8 cellular contexts compared by ENCODE assay signal in the genomic region with DNA sequence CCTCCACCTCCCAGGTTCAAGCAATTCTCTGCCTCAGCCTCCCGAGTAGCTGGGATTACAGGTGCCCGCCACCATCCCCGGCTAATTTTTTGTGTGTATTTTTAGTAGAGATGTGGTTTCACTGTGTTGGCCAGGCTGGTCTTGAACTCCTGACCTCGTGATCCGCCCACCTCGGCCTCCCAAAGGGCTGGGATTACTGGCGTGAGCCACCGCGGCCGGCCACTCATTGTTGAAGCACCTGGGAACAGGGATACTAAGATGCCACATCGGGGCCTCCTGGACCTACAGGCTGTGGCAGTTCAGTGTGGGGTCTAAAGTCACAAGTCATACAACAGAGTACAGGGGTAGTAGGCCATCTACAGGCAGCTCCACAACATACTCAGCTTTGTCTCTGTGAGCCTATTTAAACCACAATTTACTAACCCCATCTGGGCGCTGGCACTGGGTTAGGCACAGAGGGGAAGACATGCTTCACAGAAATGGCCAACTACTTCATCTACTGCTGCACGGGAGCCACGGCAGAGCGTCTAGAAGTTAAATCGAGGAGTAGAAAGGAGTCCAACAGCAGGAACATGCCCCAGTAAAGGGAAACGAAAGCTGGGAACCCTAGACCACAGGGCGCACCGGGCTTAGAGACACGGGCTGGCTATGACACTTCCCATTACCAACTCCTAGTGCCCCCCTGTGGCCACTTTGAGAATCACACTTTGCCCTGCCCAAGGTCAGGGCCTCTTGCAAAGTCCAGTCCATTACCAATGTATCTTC. TPM values are rescaled to one million over a fixed set of nuclear protein-coding genes. Genes with fewer than 3 reads are reported as not detected.
DNase-seq lines count a peak whose midpoint lies in the region; ATAC-seq, FAIRE-seq and TF ChIP-seq lines count a peak whose summit lies in the region.

No MANE protein-coding gene starts in this region.

- peak overlapping the region; percentile 67 for H2AFZ ChIP-seq in IMR-90 (replicated peaks; ENCODE audit: low read length, poor library complexity)

- 0 out of 2 replicates have a peak, but pooled peaks have one; percentile 26 for TF ChIP-seq POLR2A in IMR-90 (IDR thresholded peaks at IDR 0.05; ENCODE audit: low read depth, low read length)

- dilution Hi-C loops in IMR-90 (cut with HindIII; ENCODE audit: low sequenced_read_pairs, unreplicated experiment) = no loop called here

- TF ChIP-seq CTCF in D721Med (IDR thresholded peaks at IDR 0.05; ENCODE audit: insufficient read depth, missing control alignments) (peak; percentile 50), IMR-90 (conservative IDR thresholded peaks at IDR 0.05; ENCODE audit: low read depth, low read length) (peak; percentile 86), fibroblast of mammary gland (conservative IDR thresholded peaks at IDR 0.05; ENCODE audit: control insufficient read depth, insufficient read depth, low read depth, low read length) (peak; percentile 89), nephron (IDR thresholded peaks at IDR 0.05; ENCODE audit: unreplicated experiment in 3 of 3) (peak; percentile 87 to 93 (median 90))

- H2BK5ac ChIP-seq in IMR-90 (ENCODE audit: low read depth, low read length, poor library complexity, severe bottlenecking) = no peak overlapping the region

- no peaks in the 10 kb centered on the region for H3K27me3 ChIP-seq in IMR-90 (ENCODE audit: control insufficient read depth, insufficient read depth, low read length)

- H2BK20ac ChIP-seq in IMR-90 (ENCODE audit: low read depth, low read length) = no peak overlapping the region

- H3K23ac ChIP-seq in IMR-90 (ENCODE audit: low read depth, low read length) = no peak overlapping the region

- intact Hi-C loops in IMR-90 (cut with micrococcal nuclease) = loop anchor here (1.0 to 5.0 kb wide), 2 partner anchors 20 to 76 kb away; no protein-coding TSS in a partner anchor

- H3K27ac Mint-ChIP-seq in nephron = peak overlapping the region; percentile 66 to 87 (median 87)

- no peak for FAIRE-seq in D721Med (lab: Jason Lieb, UNC)

- H3K36me3 Mint-ChIP-seq in nephron (ENCODE audit: low read depth) = peaks cover 21% of the 10 kb centered on the region

- H3K14ac ChIP-seq in IMR-90 (replicated peaks; ENCODE audit: low read depth, low read length) = no peak overlapping the region

- ATAC-seq in IMR-90 (ENCODE audit: low read depth) (peak; percentile 30), GM18868 (IDR thresholded peaks at IDR 0.05; ENCODE audit: unreplicated experiment) (no peak)

- H3K9me3 Mint-ChIP-seq in nephron = no peaks in the 10 kb centered on the region

- peak overlapping the region; percentile 30; the same call in 1 of the 2 replicates for H3K4ac ChIP-seq in IMR-90 (ENCODE audit: low read depth, low read length)

- no peaks in the 10 kb centered on the region for H3K27me3 Mint-ChIP-seq in nephron (ENCODE audit: low read depth)

- TF ChIP-seq RAD21 in IMR-90 (IDR thresholded peaks at IDR 0.05; ENCODE audit: low read length) = peak; percentile 79

- no TSS peak for BruUV-seq in IMR-90 (replicated peaks; lab: Mats Ljungman, UMichigan)

- H3K9me1 ChIP-seq in IMR-90 (ENCODE audit: insufficient read depth, low read length) = peaks cover 11% of the 10 kb centered on the region

- peak overlapping the region; percentile 69 for H2AK5ac ChIP-seq in IMR-90 (ENCODE audit: low read depth, low read length)

- WGBS in IMR-90 (ENCODE audit: extremely low coverage in 2 of 2, insufficient read length in 1 of 2), 2 experiments = 80% methylated on average over 7 of the region's 20 CpGs; no CpG with 5 or more reads in 1 of the 2 experiments

- 0 out of 2 replicates have a peak overlapping the region, but pooled peaks have one; percentile 3 for H3K56ac ChIP-seq in IMR-90 (ENCODE audit: extremely low read depth, insufficient read depth, low read length)

- no peak overlapping the region for H2BK120ac ChIP-seq in IMR-90 (ENCODE audit: low read depth, low read length)

- H4K91ac ChIP-seq in IMR-90 (ENCODE audit: insufficient read depth, low read depth, low read length) = no peak overlapping the region

- CTCF ChIA-PET in IMR-90 (lab: Yijun Ruan, JAX) = interaction anchor here (0.7 to 1.1 kb wide), 3 partner anchors 20 to 38 kb away, joined by 3 read pairs; no protein-coding TSS in a partner anchor

- peak; percentile 64 for DNase-seq in D721Med (ENCODE audit: insufficient read length, low spot score)
- peak; percentile 87 for DNase-seq in IMR-90
- peak; percentile 79 for DNase-seq in RPMI7951 (ENCODE audit: low read depth)
- peak; percentile 80 to 81 for DNase-seq in activated T-helper 1 cell treated with anti-CD3 and anti-CD28 coated beads, Interleukin-2, amount 50 U/mL, for 16 hours (ENCODE audit: low read depth in 1 of 2, low spot score in 1 of 2)
- DNase-seq in fibroblast of mammary gland (ENCODE audit: low read depth) = peak; percentile 92
- peak; percentile 83 for DNase-seq in stimulated activated naive CD4-positive, alpha-beta T cell treated with Interleukin-2 at 50 U/mL for 16 hours (lab: John Stamatoyannopoulos, UW)

- H3K4me3 ChIP-seq in IMR-90 (ENCODE audit: insufficient read depth, low read depth, low read length) (no peak overlapping the region), fibroblast of mammary gland (ENCODE audit: control insufficient read depth, low read depth, low read length) (no peak overlapping the region)

- POLR2A ChIA-PET in IMR-90 (lab: Charles Lee; ENCODE audit: unreplicated experiment) = interaction anchor here (1.1 kb wide), 1 partner anchor 15 kb away, joined by 4 read pairs; no protein-coding TSS in a partner anchor

- in situ Hi-C loops in IMR-90 (cut with MboI; ENCODE audit: low sequenced_read_pairs) = loop anchor here (25.0 kb wide), 1 partner anchor 921 kb away; the partner anchor contains the start of genes DVL2, GABARAP and PHF23

- no peak overlapping the region for H4K5ac ChIP-seq in IMR-90 (ENCODE audit: low read depth, low read length)

- peaks cover 19 to 52% of the 10 kb centered on the region in 2 experiments for H3K79me1 ChIP-seq in IMR-90 (ENCODE audit: low read depth in 1 of 2, low read length in 2 of 2)

- H3K27ac ChIP-seq in IMR-90 (ENCODE audit: insufficient read depth, low read length) = 0 out of 2 replicates have a peak overlapping the region, but pooled peaks have one; percentile 16

- 0 out of 2 replicates have a peak overlapping the region, but pooled peaks have one; percentile 14 for H3K9ac ChIP-seq in IMR-90 (ENCODE audit: low read depth, low read length)

- H3K4me2 ChIP-seq in IMR-90 (ENCODE audit: low read depth, low read length) = no peak overlapping the region

- peak overlapping the region in 1 of 2 experiments; percentile 71; a peak in 1 of 4 replicates for H4K8ac ChIP-seq in IMR-90 (ENCODE audit: low read depth in 2 of 2, low read length in 2 of 2)

- H2AK9ac ChIP-seq in IMR-90 (replicated peaks; ENCODE audit: low read depth, low read length, poor library complexity) = peak overlapping the region; percentile 90

- H3K4me1 ChIP-seq in IMR-90 (ENCODE audit: control insufficient read depth, insufficient read depth, low read length) = peaks cover 22% of the 10 kb centered on the region

- no peaks in the 10 kb centered on the region for H3K9me3 ChIP-seq in IMR-90 (ENCODE audit: control insufficient read depth, insufficient read depth, low read length)

- H4K20me1 ChIP-seq in IMR-90 (ENCODE audit: insufficient read depth, low read length) = peaks cover 14% of the 10 kb centered on the region

- no peak overlapping the region for H3K18ac ChIP-seq in IMR-90 (ENCODE audit: low read depth, low read length)

- H3K36me3 ChIP-seq in IMR-90 (ENCODE audit: control insufficient read depth, insufficient read depth, low read length) = peaks cover 15% of the 10 kb centered on the region

- H3K4me1 Mint-ChIP-seq in nephron = peaks cover 31% of the 10 kb centered on the region

- H2BK15ac ChIP-seq in IMR-90 (ENCODE audit: low read depth, low read length) = no peak overlapping the region

- H3K4me3 Mint-ChIP-seq in nephron = peak overlapping the region; percentile 67 to 81 (median 80)

TF ChIP-seq in IMR-90, 13 proteins besides CTCF, POLR2A, EP300 and RAD21 (continues in another document):
- TF ChIP-seq RCOR1 (IDR thresholded peaks at IDR 0.05; ENCODE audit: insufficient replicate concordance, low read length) (no peak), NFE2L2 (IDR thresholded peaks at IDR 0.05; ENCODE audit: low read depth, low read length) (no peak), SMC3 (IDR thresholded peaks at IDR 0.05; ENCODE audit: low read depth, low read length) (peak; percentile 74), BHLHE40 (IDR thresholded peaks at IDR 0.05; ENCODE audit: low read depth, low read length) (peak; percentile 47; the same call in 1 of the 2 replicates), RFX5 (IDR thresholded peaks at IDR 0.05; ENCODE audit: low read depth, low read length) (no peak), MAZ (IDR thresholded peaks at IDR 0.05; ENCODE audit: borderline replicate concordance, low read depth, low read length) (peak; percentile 49; the same call in 1 of the 2 replicates), MAFK (IDR thresholded peaks at IDR 0.05; ENCODE audit: low read depth, low read length) (no peak)

RNA-seq across cellular contexts. Expression of gene VAMP2, which starts 4.3 kb away (rescaled TPM):
- 2.2 and 2.3 TPM in 2 replicates for total RNA-seq in IMR-90 (2012; rRNA removed)
- 27.3 and 33.3 TPM in 2 replicates for polyA plus RNA-seq in IMR-90 (2012; rRNA removed)
- 14.0 and 29.1 TPM in 2 replicates for polyA plus RNA-seq in IMR-90 (2012; cell fraction: cytosol; rRNA removed)
- 68.1 and 141 TPM in 2 replicates for polyA plus RNA-seq in IMR-90 (2012; cell fraction: nucleus; rRNA removed; ENCODE audit: low replicate concordance)
- total RNA-seq in RPMI7951 (2014; rRNA removed; shearing (Covaris generic)) = 2.0 and 2.1 TPM in 2 replicates

RNA-seq across cellular contexts. Expression of gene PER1, which starts 6.2 kb away (rescaled TPM):
- total RNA-seq in IMR-90 (2012; rRNA removed) = 1.7 and 3.4 TPM in 2 replicates
- polyA plus RNA-seq in IMR-90 (2012; rRNA removed) = 10.5 and 11.5 TPM in 2 replicates
- 4.8 and 6.2 TPM in 2 replicates for polyA plus RNA-seq in IMR-90 (2012; cell fraction: cytosol; rRNA removed)
- polyA plus RNA-seq in IMR-90 (2012; cell fraction: nucleus; rRNA removed; ENCODE audit: low replicate concordance) = 230 and 249 TPM in 2 replicates
- 3.0 and 8.2 TPM in 2 replicates for total RNA-seq in RPMI7951 (2014; rRNA removed; shearing (Covaris generic))

RNA-seq across cellular contexts. Expression of gene TMEM107, which starts 17.7 kb away (rescaled TPM):
- total RNA-seq in IMR-90 (2012; rRNA removed) = 14.3 and 60.3 TPM in 2 replicates
- polyA plus RNA-seq in IMR-90 (2012; rRNA removed) = 12.9 and 13.4 TPM in 2 replicates
- polyA plus RNA-seq in IMR-90 (2012; cell fraction: cytosol; rRNA removed) = 5.7 and 11.7 TPM in 2 replicates
- polyA plus RNA-seq in IMR-90 (2012; cell fraction: nucleus; rRNA removed; ENCODE audit: low replicate concordance) = 8.7 and 10.5 TPM in 2 replicates
- total RNA-seq in RPMI7951 (2014; rRNA removed; shearing (Covaris generic)) = 53.3 and 64.7 TPM in 2 replicates

RNA-seq across cellular contexts. Expression of gene BORCS6, which starts 31.5 kb away (rescaled TPM):
- 2.7 and 3.1 TPM in 2 replicates for total RNA-seq in IMR-90 (2012; rRNA removed)
- 3.3 and 4.3 TPM in 2 replicates for polyA plus RNA-seq in IMR-90 (2012; rRNA removed)
- polyA plus RNA-seq in IMR-90 (2012; cell fraction: cytosol; rRNA removed) = 3.9 and 4.6 TPM in 2 replicates
- polyA plus RNA-seq in IMR-90 (2012; cell fraction: nucleus; rRNA removed; ENCODE audit: low replicate concordance) = 1.6 and 3.0 TPM in 2 replicates
- total RNA-seq in RPMI7951 (2014; rRNA removed; shearing (Covaris generic)) = 3.0 and 5.9 TPM in 2 replicates

RNA-seq across cellular contexts. Expression of gene HES7, which starts 34.5 kb away (rescaled TPM):
- total RNA-seq in IMR-90 (2012; rRNA removed) = not detected in 2 replicates
- polyA plus RNA-seq in IMR-90 (2012; rRNA removed) = 0.43 and 0.56 TPM in 2 replicates
- polyA plus RNA-seq in IMR-90 (2012; cell fraction: cytosol; rRNA removed) = 0.66 and 1.9 TPM in 2 replicates
- polyA plus RNA-seq in IMR-90 (2012; cell fraction: nucleus; rRNA removed; ENCODE audit: low replicate concordance) = 1.8 and 4.2 TPM in 2 replicates
- 0.48 TPM in 1 of 2 replicates, not detected in the other for total RNA-seq in RPMI7951 (2014; rRNA removed; shearing (Covaris generic))
